In the genomic region with DNA sequence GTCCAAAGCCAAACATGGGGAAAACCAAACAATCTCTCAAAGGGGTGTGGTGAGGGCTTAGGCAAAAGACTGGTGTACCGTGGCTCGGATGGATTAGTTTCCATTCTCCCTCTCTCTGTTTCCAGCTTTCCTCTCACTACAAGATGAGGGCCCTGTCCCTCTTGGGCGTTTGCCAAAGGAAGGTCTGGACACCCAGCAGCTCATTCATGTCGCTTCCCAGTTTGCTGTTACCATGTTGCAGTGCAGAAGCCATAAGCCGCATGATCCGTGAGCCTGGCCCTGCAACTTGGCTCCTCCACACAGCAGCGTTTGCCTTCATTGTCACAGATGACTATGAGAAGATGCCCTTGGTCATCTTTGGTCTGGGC, we compare ENCODE assay signal across 20 cellular contexts.
DNase-seq lines count a peak whose midpoint lies in the region; ATAC-seq and TF ChIP-seq lines count a peak whose summit lies in the region.
"Had no signal": no experiment of that assay in that cellular context is flagged by ENCODE, and none has a peak within 500 bp of the region (broad histone marks: within the 10 kb centered on the region; RNA-seq: fewer than 3 reads in every experiment).

No MANE protein-coding gene starts in this region.

- no peak overlapping the region for H2BK120ac ChIP-seq in neuronal stem cell (ENCODE audit: low read depth, low read length)

- H3K4me2 ChIP-seq in neuronal stem cell (ENCODE audit: insufficient read depth, low read length, poor library complexity, severe bottlenecking), result no peak overlapping the region
- H3K4me2 ChIP-seq: PC-9 had no signal

- WGBS in neuronal stem cell (ENCODE audit: extremely low coverage in 2 of 2, insufficient read length in 2 of 2, insufficient replicate concordance in 1 of 2), 2 donors, result no CpG with 5 or more reads among the region's 7 CpGs

- H3K36me3 ChIP-seq in neuronal stem cell (replicated peaks in 1 of 2; ENCODE audit: control insufficient read depth in 2 of 2, insufficient read depth in 2 of 2, low read length in 2 of 2), result peaks cover 0 to 2% of the 10 kb centered on the region in 2 donors

- H3K4me3 ChIP-seq in dorsolateral prefrontal cortex (no peak overlapping the region), neuronal stem cell (ENCODE audit: low read length in 2 of 2) (no peak overlapping the region)
- H3K4me3 ChIP-seq: PC-9 had no signal

- peaks cover 0 to 19% (median 0%) of the 10 kb centered on the region in 3 donors for H3K36me3 Mint-ChIP-seq in naive thymus-derived CD8-positive, alpha-beta T cell

- H3K27ac Mint-ChIP-seq in naive thymus-derived CD8-positive, alpha-beta T cell, result peak overlapping the region in 4 of 10 donors; percentile 35 to 60 (median 44)
- H3K27ac Mint-ChIP-seq: B cell had no signal

- H3K79me1 ChIP-seq in neuronal stem cell (ENCODE audit: low read depth, low read length), result no peaks in the 10 kb centered on the region

- POLR2A ChIA-PET in naive thymus-derived CD8-positive, alpha-beta T cell (lab: Charles Lee), result interaction anchor here (0.8 to 1.1 kb wide), 3 partner anchors 57 to 104 kb away, joined by 3 to 6 read pairs (median 3); no protein-coding TSS in a partner anchor

- H3K4me3 Mint-ChIP-seq in naive thymus-derived CD8-positive, alpha-beta T cell, result no peak overlapping the region
- H3K4me3 Mint-ChIP-seq: B cell had no signal

- H3K4me1 Mint-ChIP-seq in naive thymus-derived CD8-positive, alpha-beta T cell, result peaks cover 30 to 76% (median 63%) of the 10 kb centered on the region in 4 donors
- H3K4me1 Mint-ChIP-seq: B cell had no signal

- H4K8ac ChIP-seq in neuronal stem cell (ENCODE audit: low read depth, low read length), result no peak overlapping the region

- peak overlapping the region; percentile 50 to 98 (median 91) for H3K27ac ChIP-seq in dorsolateral prefrontal cortex
- peak overlapping the region; percentile 9 for H3K27ac ChIP-seq in neuronal stem cell (replicated peaks; ENCODE audit: low read length)
- H3K27ac ChIP-seq: 22Rv1, PC-9, RWPE1 had no signal

- H2AFZ ChIP-seq in neuronal stem cell (ENCODE audit: low read length), result no peak overlapping the region
- H2AFZ ChIP-seq: PC-9 had no signal

- H3K4ac ChIP-seq in neuronal stem cell (ENCODE audit: low read length), result no peak overlapping the region

- H3K18ac ChIP-seq in neuronal stem cell (ENCODE audit: low read length), result peak overlapping the region; percentile 11

- no peak overlapping the region for H2BK12ac ChIP-seq in neuronal stem cell (ENCODE audit: low read length)

- no peak for ATAC-seq in naive thymus-derived CD8-positive, alpha-beta T cell

- H3K23ac ChIP-seq in neuronal stem cell (ENCODE audit: low read depth, low read length, poor library complexity), result peak overlapping the region; percentile 18

- no peak overlapping the region for H4K91ac ChIP-seq in neuronal stem cell (ENCODE audit: low read depth, low read length, poor library complexity)

- no peaks in the 10 kb centered on the region for H3K9me3 ChIP-seq in neuronal stem cell (replicated peaks in 1 of 2; ENCODE audit: control insufficient read depth in 2 of 2, insufficient read depth in 1 of 2, low read depth in 1 of 2, low read length in 2 of 2)

- H3K27me3 ChIP-seq in dorsolateral prefrontal cortex (no peaks in the 10 kb centered on the region), neuronal stem cell (ENCODE audit: control insufficient read depth in 3 of 3, insufficient read depth in 3 of 3, low read depth in 1 of 3, low read length in 3 of 3) (no peaks in the 10 kb centered on the region)

- H2BK5ac ChIP-seq in neuronal stem cell (ENCODE audit: low read length), result no peak overlapping the region

- H2BK15ac ChIP-seq in neuronal stem cell (ENCODE audit: low read length), result no peak overlapping the region

- no peak for TF ChIP-seq CTCF in dorsolateral prefrontal cortex (IDR thresholded peaks at IDR 0.05 in 54 of 56, conservative IDR thresholded peaks at IDR 0.05 in 2 of 56; ENCODE audit: low read depth in 1 of 56, partially characterized antibody in 56 of 56)

- no peaks in the 10 kb centered on the region for H3K27me3 Mint-ChIP-seq in naive thymus-derived CD8-positive, alpha-beta T cell
- H3K27me3 Mint-ChIP-seq: B cell had no signal

- H3K9ac ChIP-seq in neuronal stem cell (ENCODE audit: low read depth, low read length, poor library complexity), result no peak overlapping the region

- DNase-seq in NCI-H345 (lab: John Stamatoyannopoulos, UW) (peak; percentile 13), NCI-H345 treated with DMSO at 0.1 percent for 48 hours (lab: John Stamatoyannopoulos, UW; ENCODE audit: unreplicated experiment) (no peak), NCI-H69 (lab: John Stamatoyannopoulos, UW) (peak; percentile 7), dorsolateral prefrontal cortex (peak in 1 of 10 donors; percentile 33), neuronal stem cell (ENCODE audit: low spot score) (no peak), NCI-H187 (lab: John Stamatoyannopoulos, UW) (no peak)
- DNase-seq in stimulated activated CD4-positive, alpha-beta T cell treated with anti-CD3 and anti-CD28 coated beads, Interleukin-2, amount 100 ng/mL, for 48 hours, result no peak
- no peak for DNase-seq in naive thymus-derived CD8-positive, alpha-beta T cell
- DNase-seq: DMS 273 treated with DMSO at 0.1 percent for 48 hours, GDM1, H7, NCI-H1092 treated with DMSO at 0.1 percent for 48 hours, NCI-H146, NCI-H2081 treated with DMSO at 0.1 percent for 48 hours, NCI-H524, SIG-M5 had no signal

- H3K9me3 Mint-ChIP-seq in naive thymus-derived CD8-positive, alpha-beta T cell, result no peaks in the 10 kb centered on the region

- H3K4me1 ChIP-seq in neuronal stem cell (ENCODE audit: control insufficient read depth in 2 of 2, insufficient read depth in 1 of 2, low read depth in 1 of 2, low read length in 2 of 2), result peaks cover 15 to 25% of the 10 kb centered on the region in 2 donors

- H3K14ac ChIP-seq in neuronal stem cell (ENCODE audit: low read length), result no peak overlapping the region

- intact Hi-C loops in dorsolateral prefrontal cortex (cut with DNase I), result loop anchor here in 1 of 2 donors (5.0 kb wide), 1 partner anchor 41 kb away; no protein-coding TSS in a partner anchor

- H2AK5ac ChIP-seq in neuronal stem cell (ENCODE audit: low read depth, low read length), result no peak overlapping the region

Comparison
In these comparisons a context has a peak if more than half of its experiments do, and no peak if none do; other contexts are left out.
1. DNase-seq: peak in NCI-H345 (single experiment) and NCI-H69 (single experiment); none in NCI-H345 treated with DMSO at 0.1 percent for 48 hours (single experiment), neuronal stem cell (single experiment), NCI-H187 (0 of 2), stimulated activated CD4-positive, alpha-beta T cell treated with anti-CD3 and anti-CD28 coated beads, Interleukin-2, amount 100 ng/mL, for 48 hours (0 of 2) and naive thymus-derived CD8-positive, alpha-beta T cell (0 of 10).